In genomic region chr9:92506184-92506857, GRCh38 we compare ENCODE assay signal across 10 cellular contexts. TPM values are rescaled to one million over a fixed set of nuclear protein-coding genes. Genes with fewer than 3 reads are reported as not detected.
DNase-seq lines count a peak whose midpoint lies in the region; ATAC-seq and TF ChIP-seq lines count a peak whose summit lies in the region.
"Had no signal": no experiment of that assay in that cellular context is flagged by ENCODE, and none has a peak within 500 bp of the region (broad histone marks: within the 10 kb centered on the region; RNA-seq: fewer than 3 reads in every experiment).

No MANE protein-coding gene starts in this region.

- no peak for ATAC-seq in natural killer cell
- no peak for ATAC-seq in GM21367 (IDR thresholded peaks at IDR 0.05; ENCODE audit: unreplicated experiment)
- ATAC-seq: Panc1 had no signal

- TF ChIP-seq CTCF in left ventricle myocardium inferior (IDR thresholded peaks at IDR 0.05; ENCODE audit: borderline replicate concordance), result no peak
- no peak for TF ChIP-seq CTCF in smooth muscle cell (IDR thresholded peaks at IDR 0.05; ENCODE audit: borderline replicate concordance, insufficient read depth, poor library complexity, severe bottlenecking)
- no peak for TF ChIP-seq CTCF in natural killer cell (IDR thresholded peaks at IDR 0.05)

- intact Hi-C loops in left ventricle myocardium inferior (cut with micrococcal nuclease) (no loop called here), natural killer cell (cut with micrococcal nuclease) (no loop called here)

- 17% methylated on average over 3 of the region's 3 CpGs for WGBS in smooth muscle cell (ENCODE audit: low lambda C conversion rate)

- H3K27ac Mint-ChIP-seq in natural killer cell, result no peak overlapping the region

- peak overlapping the region; percentile 58 for H3K4me2 ChIP-seq in smooth muscle cell

- no peaks in the 10 kb centered on the region for H3K79me2 ChIP-seq in smooth muscle cell (ENCODE audit: low read depth)

- H3K9me3 ChIP-seq in left ventricle myocardium inferior (replicated peaks), result no peaks in the 10 kb centered on the region
- H3K9me3 ChIP-seq in smooth muscle cell (replicated peaks; ENCODE audit: low read depth), result no peaks in the 10 kb centered on the region
- H3K9me3 ChIP-seq: ovary had no signal

- H3K4me1 Mint-ChIP-seq in natural killer cell, result no peaks in the 10 kb centered on the region

- H3K9ac ChIP-seq in smooth muscle cell (ENCODE audit: low read depth), result no peak overlapping the region

- no peaks in the 10 kb centered on the region for H3K27me3 Mint-ChIP-seq in natural killer cell (ENCODE audit: low read depth in 2 of 2)

- H3F3A ChIP-seq in smooth muscle cell (ENCODE audit: low read depth), result peaks cover 7% of the 10 kb centered on the region

- H3K27me3 ChIP-seq in left ventricle myocardium inferior (ENCODE audit: low read depth) (no peaks in the 10 kb centered on the region), smooth muscle cell (ENCODE audit: low read depth) (no peaks in the 10 kb centered on the region)
- H3K27me3 ChIP-seq: ovary had no signal

- no peak overlapping the region for H3K4me3 Mint-ChIP-seq in natural killer cell

- no peaks in the 10 kb centered on the region for H3K9me3 Mint-ChIP-seq in natural killer cell

- no peaks in the 10 kb centered on the region for H4K20me1 ChIP-seq in smooth muscle cell (ENCODE audit: low read depth)

- H3K27ac ChIP-seq in left ventricle myocardium inferior (replicated peaks) (peak overlapping the region; percentile 73), smooth muscle cell (ENCODE audit: low read depth) (peak overlapping the region; percentile 79)

- no peak overlapping the region for H3K4me3 ChIP-seq in left ventricle myocardium inferior
- no peak overlapping the region for H3K4me3 ChIP-seq in smooth muscle cell
- H3K4me3 ChIP-seq: ovary had no signal

- H3K36me3 Mint-ChIP-seq in natural killer cell, result no peaks in the 10 kb centered on the region

- H3K36me3 ChIP-seq in left ventricle myocardium inferior, result no peaks in the 10 kb centered on the region
- no peaks in the 10 kb centered on the region for H3K36me3 ChIP-seq in smooth muscle cell (ENCODE audit: low read depth)
- H3K36me3 ChIP-seq: ovary had no signal

- no peak overlapping the region for H2AFZ ChIP-seq in smooth muscle cell (ENCODE audit: low read depth)

- DNase-seq in GM04504 (ENCODE audit: low read depth) (peak; percentile 88), astrocyte of the hippocampus (ENCODE audit: low read depth, low spot score) (peak; percentile 90), left ventricle myocardium inferior (no peak), smooth muscle cell (lab: John Stamatoyannopoulos, UW; ENCODE audit: unreplicated experiment) (no peak), natural killer cell (no peak), GDM1 (lab: John Stamatoyannopoulos, UW) (no peak), NCI-H510A treated with DMSO at 0.1 percent for 48 hours (lab: John Stamatoyannopoulos, UW) (no peak)

- H3K4me1 ChIP-seq in left ventricle myocardium inferior, result peaks cover 61% of the 10 kb centered on the region
- no peaks in the 10 kb centered on the region for H3K4me1 ChIP-seq in smooth muscle cell (ENCODE audit: low read depth)

RNA-seq across cellular contexts. Expression of gene ASPN, which starts 24.0 kb away (rescaled TPM):
- total RNA-seq in left ventricle myocardium inferior (17.5 TPM), smooth muscle cell (17.0 and 42.9 TPM in 2 replicates), natural killer cell (not detected)
- polyA plus RNA-seq in smooth muscle cell, result 9.1 and 30.0 TPM in 2 replicates

RNA-seq across cellular contexts. Expression of gene ECM2, which starts 29.5 kb away (rescaled TPM):
- total RNA-seq in left ventricle myocardium inferior (7.2 TPM), smooth muscle cell (0.27 and 0.85 TPM in 2 replicates), natural killer cell (not detected)
- 0.37 and 0.50 TPM in 2 replicates for polyA plus RNA-seq in smooth muscle cell

Comparison
In these comparisons a context has a peak if more than half of its experiments do, and no peak if none do; other contexts are left out.
1. DNase-seq: peak in GM04504 (single experiment) and astrocyte of the hippocampus (single experiment); none in left ventricle myocardium inferior (single experiment), smooth muscle cell (single experiment), natural killer cell (single experiment), GDM1 (single experiment) and NCI-H510A treated with DMSO at 0.1 percent for 48 hours (single experiment).
2. RNA of gene ASPN, which starts 24.0 kb away (total RNA-seq): 17.5 TPM in left ventricle myocardium inferior (single experiment) and 17.0 to 42.9 TPM in smooth muscle cell; not detected in natural killer cell; every median in the first group is over 10 times any median in the second.